25 cellular contexts compared by ENCODE assay signal in genomic region chr2:74558284-74559230, GRCh38. TPM values are rescaled to one million over a fixed set of nuclear protein-coding genes. Genes with fewer than 3 reads are reported as not detected.
A peak's percentile ranks its signal among the peaks of the same experiment; 100 is the strongest.
DNase-seq lines count a peak whose midpoint lies in the region; ATAC-seq, FAIRE-seq and TF ChIP-seq lines count a peak whose summit lies in the region.
"Had no signal": no experiment of that assay in that cellular context is flagged by ENCODE, and none has a peak within 500 bp of the region (broad histone marks: within the 10 kb centered on the region; RNA-seq: fewer than 3 reads in every experiment).

No MANE protein-coding gene starts in this region.

- H3K9me3 ChIP-seq in HepG2 (ENCODE audit: low read length), result no peaks in the 10 kb centered on the region
- H3K9me3 ChIP-seq in right lobe of liver, result no peaks in the 10 kb centered on the region
- no peaks in the 10 kb centered on the region for H3K9me3 ChIP-seq in PC-3 (ENCODE audit: low read length)
- H3K9me3 ChIP-seq in mucosa of descending colon, result no peaks in the 10 kb centered on the region
- H3K9me3 ChIP-seq: HAP-1, heart right ventricle, psoas muscle had no signal

- H3K4me1 ChIP-seq in HepG2 (ENCODE audit: insufficient read depth, low read length) (peaks cover 32% of the 10 kb centered on the region), right lobe of liver (no peaks in the 10 kb centered on the region), PC-3 (ENCODE audit: insufficient read depth, low read length) (peaks cover 9% of the 10 kb centered on the region), mucosa of descending colon (ENCODE audit: low read depth) (peaks cover 24% of the 10 kb centered on the region)

- H3K27ac ChIP-seq in HepG2 (ENCODE audit: extremely low read length, insufficient read depth, low read length), result no peak overlapping the region
- no peak overlapping the region for H3K27ac ChIP-seq in right lobe of liver
- H3K27ac ChIP-seq in PC-3 (ENCODE audit: low read length), result no peak overlapping the region
- H3K27ac ChIP-seq: heart right ventricle, psoas muscle had no signal

- no peaks in the 10 kb centered on the region for H3K9me2 ChIP-seq in PC-3 (replicated peaks; ENCODE audit: low read length)

- peak; percentile 48 for FAIRE-seq in HepG2 (lab: Jason Lieb, UNC)
- FAIRE-seq: GM18507, urothelium cell line had no signal

- TF ChIP-seq RAD21 in HepG2 (CRISPR knock-in tag; IDR thresholded peaks at IDR 0.05), result no peak

- no peak overlapping the region; the same call in 1 of the 2 replicates for H3K4me2 ChIP-seq in HepG2 (ENCODE audit: low read depth, low read length)
- no peak overlapping the region for H3K4me2 ChIP-seq in PC-3 (ENCODE audit: low read length)

- DNase-seq in HepG2 (ENCODE audit: low spot score) (no peak), right lobe of liver (no peak), PC-3 (peak; percentile 14), mucosa of descending colon (no peak), dedifferentiated amniotic fluid mesenchymal stem cell (ENCODE audit: extremely low spot score) (no peak), amygdala (lab: John Stamatoyannopoulos, UW) (no peak)
- DNase-seq: activated CD4-positive, alpha-beta memory T cell treated with anti-CD3 and anti-CD28 coated beads for 36 hours; activated naive CD8-positive, alpha-beta T cell treated with anti-CD3 and anti-CD28 coated beads, Interleukin-2, amount 10 ng/mL, durations not matched to agents 7 days and 5 days; CD4-positive, alpha-beta memory T cell; heart right ventricle; mammary epithelial cell; NCI-H2081 treated with DMSO at 0.1 percent for 48 hours; NCI-H510A; NK-92 treated with Interleukin-12 subunit alpha and Interleukin-12 subunit beta, amount 100 ng/mL, for 24 hours; psoas muscle; SHP77 treated with DMSO at 0.1 percent for 48 hours; substantia nigra had no signal

- POLR2A ChIA-PET in HepG2 (lab: Yijun Ruan, JAX) (interaction anchor here (1.8 kb wide), 1 partner anchor 32 kb away, joined by 6 read pairs; the partner anchor contains the start of gene DQX1), PC-3 (lab: Charles Lee; ENCODE audit: unreplicated experiment) (interaction anchor here (0.6 kb wide), 2 partner anchors 32 to 303 kb away, joined by 3 to 5 read pairs; no protein-coding TSS in a partner anchor)

- H2AFZ ChIP-seq in HepG2 (ENCODE audit: low read length), result no peak overlapping the region
- no peak overlapping the region for H2AFZ ChIP-seq in PC-3 (ENCODE audit: low read length)

- no peak overlapping the region for H3K4me3 ChIP-seq in HepG2 (replicated peaks in 1 of 3; ENCODE audit: insufficient read depth in 1 of 3, low read depth in 2 of 3, low read length in 3 of 3)
- H3K4me3 ChIP-seq in right lobe of liver, result no peak overlapping the region
- H3K4me3 ChIP-seq in PC-3 (ENCODE audit: low read length), result no peak overlapping the region
- no peak overlapping the region for H3K4me3 ChIP-seq in mucosa of descending colon
- H3K4me3 ChIP-seq: HAP-1, heart right ventricle, psoas muscle had no signal

- H3K9ac ChIP-seq in HepG2 (ENCODE audit: insufficient read depth, low read depth, low read length) (no peak overlapping the region), PC-3 (ENCODE audit: low read length) (no peak overlapping the region)

- BruUV-seq in HepG2 (replicated peaks; lab: Mats Ljungman, UMichigan), result no TSS peak
- BruUV-seq in PC-3 (replicated peaks; lab: Mats Ljungman, UMichigan), result no TSS peak

- no peak for TF ChIP-seq EP300 in HepG2 (IDR thresholded peaks at IDR 0.05; ENCODE audit: low read depth in 2 of 2, low read length in 2 of 2)
- no peak for TF ChIP-seq EP300 in HepG2 (CRISPR knock-in tag; IDR thresholded peaks at IDR 0.05; ENCODE audit: borderline replicate concordance)

- intact Hi-C loops in HepG2 (cut with micrococcal nuclease; ENCODE audit: unreplicated experiment) (no loop called here), right lobe of liver (cut with DNase I) (no loop called here), PC-3 (cut with micrococcal nuclease) (no loop called here), mucosa of descending colon (cut with DNase I, micrococcal nuclease) (no loop called here)

- no peaks in the 10 kb centered on the region for H3F3A ChIP-seq in PC-3 (ENCODE audit: low read length, unreplicated experiment)

- H3K79me2 ChIP-seq in HepG2 (ENCODE audit: insufficient read depth, low read length), result no peaks in the 10 kb centered on the region
- H3K79me2 ChIP-seq in PC-3 (ENCODE audit: low read length), result no peaks in the 10 kb centered on the region

- WGBS in HepG2 (ENCODE audit: low lambda C conversion rate), result 10% methylated on average over 7 of the region's 7 CpGs
- WGBS in right lobe of liver (ENCODE audit: insufficient coverage, low coverage, low lambda C conversion rate, missing lambda C conversion rate), result 63% methylated on average over 4 of the region's 7 CpGs

- TF ChIP-seq CTCF in HepG2 (CRISPR knock-in tag; IDR thresholded peaks at IDR 0.05) (no peak), right lobe of liver (IDR thresholded peaks at IDR 0.05) (no peak), PC-3 (conservative IDR thresholded peaks at IDR 0.05; ENCODE audit: low read depth, low read length) (no peak), mucosa of descending colon (IDR thresholded peaks at IDR 0.05) (no peak)

- TF ChIP-seq POLR2A in HepG2 (IDR thresholded peaks at IDR 0.05; ENCODE audit: insufficient read depth in 1 of 2, low read depth in 2 of 2, low read length in 2 of 2) (no peak), right lobe of liver (IDR thresholded peaks at IDR 0.05) (no peak)

- in situ Hi-C loops in HepG2 (cut with HindIII; ENCODE audit: extremely low pct_ligation_motif_present, low pct_unique_long_range_greater_than_20kb), result no loop called here

- H3K36me3 ChIP-seq in HepG2 (replicated peaks in 1 of 2; ENCODE audit: control insufficient read depth in 1 of 2, insufficient read depth in 2 of 2, low read length in 2 of 2) (no peaks in the 10 kb centered on the region), right lobe of liver (no peaks in the 10 kb centered on the region), PC-3 (ENCODE audit: low read depth, low read length) (no peaks in the 10 kb centered on the region), mucosa of descending colon (ENCODE audit: low read depth) (no peaks in the 10 kb centered on the region)

- H4K20me1 ChIP-seq in HepG2 (ENCODE audit: insufficient read depth, low read length) (no peaks in the 10 kb centered on the region), PC-3 (ENCODE audit: low read length) (no peaks in the 10 kb centered on the region)

- no peak for ATAC-seq in HepG2
- no peak for ATAC-seq in right lobe of liver
- ATAC-seq in PC-3, result peak; percentile 12; the same call in 1 of the 2 replicates
- peak; percentile 4 for ATAC-seq in mucosa of descending colon
- ATAC-seq in GM19351 (IDR thresholded peaks at IDR 0.05; ENCODE audit: unreplicated experiment), result no peak
- ATAC-seq in HG02798 (IDR thresholded peaks at IDR 0.05; ENCODE audit: poor library complexity, unreplicated experiment), result no peak
- ATAC-seq: activated CD4-positive, CD25-positive, alpha-beta regulatory T cell treated with anti-CD3 and anti-CD28 coated beads, Interleukin-2, amount 50 U/mL, for 24 hours; heart right ventricle; psoas muscle had no signal

- H3K27me3 ChIP-seq in HepG2 (ENCODE audit: control insufficient read depth in 1 of 2, insufficient read depth in 2 of 2, low read length in 2 of 2) (peaks cover 6 to 49% of the 10 kb centered on the region in 2 experiments; a peak in 4 of 5 replicates), right lobe of liver (no peaks in the 10 kb centered on the region), PC-3 (ENCODE audit: low read length) (no peaks in the 10 kb centered on the region)

- CTCF ChIA-PET in HepG2 (lab: Yijun Ruan, JAX; ENCODE audit: low intra/inter-chr PET ratio, low total read pairs) (no interaction called here), PC-3 (lab: Charles Lee) (no interaction called here)

RNA-seq across cellular contexts. Expression of gene DOK1, which starts 4.0 kb away (rescaled TPM):
- 0.53 and 0.66 TPM in 2 replicates for total RNA-seq in HepG2 (2016; rRNA removed; fragmentation: Illumina TruSeq; extraction: Trizol)
- 0.20 and 0.26 TPM in 2 replicates for total RNA-seq in HepG2 (2016; cell fraction: cytosol; rRNA removed; fragmentation: Illumina TruSeq; extraction: Trizol; ENCODE audit: low read depth)
- 0.73 and 0.74 TPM in 2 replicates for total RNA-seq in HepG2 (2016; cell fraction: insoluble cytoplasmic fraction; rRNA removed; fragmentation: Illumina TruSeq; extraction: Trizol)
- total RNA-seq in HepG2 (2016; cell fraction: membrane; rRNA removed; fragmentation: Illumina TruSeq; extraction: Trizol), result 0.46 and 0.79 TPM in 2 replicates
- 0.34 and 0.87 TPM in 2 replicates for total RNA-seq in HepG2 (2016; cell fraction: nucleus; rRNA removed; fragmentation: Illumina TruSeq; extraction: Trizol)
- 0.74 and 0.84 TPM in 2 replicates for polyA plus RNA-seq in HepG2 (2011; rRNA removed)
- polyA plus RNA-seq in HepG2 (2011; cell fraction: cytosol; rRNA removed), result 0.74 and 0.95 TPM in 2 replicates
- polyA plus RNA-seq in HepG2 (2011; cell fraction: nucleus; rRNA removed), result 0.97 and 1.7 TPM in 2 replicates
- 1.3 and 1.6 TPM in 2 replicates for polyA plus RNA-seq in HepG2 (2012)
- polyA plus RNA-seq in HepG2 (2016; cell fraction: cytosol; fragmentation: Illumina TruSeq; extraction: Trizol; ENCODE audit: low read depth), result 0.22 and 0.43 TPM in 2 replicates
- polyA plus RNA-seq in HepG2 (2016; cell fraction: insoluble cytoplasmic fraction; fragmentation: Illumina TruSeq; extraction: Trizol; ENCODE audit: low read depth), result 0.35 and 0.96 TPM in 2 replicates
- 0.50 and 0.79 TPM in 2 replicates for polyA plus RNA-seq in HepG2 (2016; cell fraction: membrane; fragmentation: Illumina TruSeq; extraction: Trizol; ENCODE audit: low read depth)
- polyA plus RNA-seq in HepG2 (2016; cell fraction: nucleus; fragmentation: Illumina TruSeq; extraction: Trizol; ENCODE audit: insufficient read depth, low read depth), result 0.36 and 0.63 TPM in 2 replicates
- polyA minus RNA-seq in HepG2 (2011; rRNA and poly(A)+ RNA removed; ENCODE audit: low replicate concordance), result 1.5 and 3.0 TPM in 2 replicates
- polyA minus RNA-seq in HepG2 (2011; cell fraction: cytosol; rRNA and poly(A)+ RNA removed), result 0.40 and 0.62 TPM in 2 replicates
- 0.64 and 1.4 TPM in 2 replicates for polyA minus RNA-seq in HepG2 (2011; cell fraction: nucleus; rRNA and poly(A)+ RNA removed)
- 1 to 10 TPM; 1.9 to 3.7 (median 3.2) TPM for total RNA-seq in right lobe of liver
- 4.7 and 6.0 TPM in 2 replicates for total RNA-seq in PC-3 (2014; rRNA removed)
- total RNA-seq in mucosa of descending colon, result 10 to 100 TPM; 16.5 to 18.9 (median 18.5) TPM

RNA-seq across cellular contexts. Expression of gene LOXL3, which starts 4.8 kb away (rescaled TPM):
- 0.39 and 0.55 TPM in 2 replicates for total RNA-seq in HepG2 (2016; rRNA removed; fragmentation: Illumina TruSeq; extraction: Trizol)
- not detected in 2 replicates for total RNA-seq in HepG2 (2016; cell fraction: cytosol; rRNA removed; fragmentation: Illumina TruSeq; extraction: Trizol; ENCODE audit: low read depth)
- 0.36 and 0.82 TPM in 2 replicates for total RNA-seq in HepG2 (2016; cell fraction: insoluble cytoplasmic fraction; rRNA removed; fragmentation: Illumina TruSeq; extraction: Trizol)
- 0.09 and 0.10 TPM in 2 replicates for total RNA-seq in HepG2 (2016; cell fraction: membrane; rRNA removed; fragmentation: Illumina TruSeq; extraction: Trizol)
- 0.60 and 0.84 TPM in 2 replicates for total RNA-seq in HepG2 (2016; cell fraction: nucleus; rRNA removed; fragmentation: Illumina TruSeq; extraction: Trizol)
- polyA plus RNA-seq in HepG2 (2011; rRNA removed), result 6.5 and 7.2 TPM in 2 replicates
- 6.0 and 6.6 TPM in 2 replicates for polyA plus RNA-seq in HepG2 (2011; cell fraction: cytosol; rRNA removed)
- 9.6 and 11.7 TPM in 2 replicates for polyA plus RNA-seq in HepG2 (2011; cell fraction: nucleus; rRNA removed)
- 4.3 and 13.1 TPM in 2 replicates for polyA plus RNA-seq in HepG2 (2012)
- polyA plus RNA-seq in HepG2 (2016; cell fraction: cytosol; fragmentation: Illumina TruSeq; extraction: Trizol; ENCODE audit: low read depth), result 0.19 TPM in 1 of 2 replicates, not detected in the other
- 0.13 and 0.20 TPM in 2 replicates for polyA plus RNA-seq in HepG2 (2016; cell fraction: insoluble cytoplasmic fraction; fragmentation: Illumina TruSeq; extraction: Trizol; ENCODE audit: low read depth)
- polyA plus RNA-seq in HepG2 (2016; cell fraction: membrane; fragmentation: Illumina TruSeq; extraction: Trizol; ENCODE audit: low read depth), result 0.07 and 0.14 TPM in 2 replicates
- polyA plus RNA-seq in HepG2 (2016; cell fraction: nucleus; fragmentation: Illumina TruSeq; extraction: Trizol; ENCODE audit: insufficient read depth, low read depth), result 1.2 and 1.6 TPM in 2 replicates
- 0.72 and 6.0 TPM in 2 replicates for polyA minus RNA-seq in HepG2 (2011; rRNA and poly(A)+ RNA removed; ENCODE audit: low replicate concordance)
- polyA minus RNA-seq in HepG2 (2011; cell fraction: cytosol; rRNA and poly(A)+ RNA removed), result 1.9 and 5.7 TPM in 2 replicates
- 4.0 TPM in 2 replicates for polyA minus RNA-seq in HepG2 (2011; cell fraction: nucleus; rRNA and poly(A)+ RNA removed)
- total RNA-seq in right lobe of liver, result 1 to 10 TPM in 5 of 6 experiments, under 1 TPM in 1; 0.92 to 3.3 (median 1.8) TPM
- total RNA-seq in PC-3 (2014; rRNA removed), result 5.8 and 12.4 TPM in 2 replicates
- total RNA-seq in mucosa of descending colon, result 1 to 10 TPM; 2.2 to 6.9 (median 4.4) TPM
- polyA plus RNA-seq: CD4-positive, alpha-beta memory T cell had no signal

RNA-seq across cellular contexts. Expression of gene HTRA2, which starts 28.8 kb away (rescaled TPM):
- total RNA-seq in HepG2 (2016; rRNA removed; fragmentation: Illumina TruSeq; extraction: Trizol) (37.0 and 47.7 TPM in 2 replicates), right lobe of liver (10 to 100 TPM; 12.3 to 20.3 (median 15.2) TPM), PC-3 (2014; rRNA removed) (71.8 and 77.5 TPM in 2 replicates), mucosa of descending colon (10 to 100 TPM; 22.2 to 37.1 (median 23.3) TPM)
- 13.0 and 16.0 TPM in 2 replicates for total RNA-seq in HepG2 (2016; cell fraction: cytosol; rRNA removed; fragmentation: Illumina TruSeq; extraction: Trizol; ENCODE audit: low read depth)
- 32.1 and 51.7 TPM in 2 replicates for total RNA-seq in HepG2 (2016; cell fraction: insoluble cytoplasmic fraction; rRNA removed; fragmentation: Illumina TruSeq; extraction: Trizol)
- total RNA-seq in HepG2 (2016; cell fraction: membrane; rRNA removed; fragmentation: Illumina TruSeq; extraction: Trizol), result 24.9 and 25.2 TPM in 2 replicates
- 34.3 and 38.8 TPM in 2 replicates for total RNA-seq in HepG2 (2016; cell fraction: nucleus; rRNA removed; fragmentation: Illumina TruSeq; extraction: Trizol)
- polyA plus RNA-seq in HepG2 (2011; rRNA removed), result 50.3 and 56.1 TPM in 2 replicates
- 53.8 and 61.4 TPM in 2 replicates for polyA plus RNA-seq in HepG2 (2011; cell fraction: cytosol; rRNA removed)
- 92.9 and 109 TPM in 2 replicates for polyA plus RNA-seq in HepG2 (2011; cell fraction: nucleus; rRNA removed)
- polyA plus RNA-seq in HepG2 (2012), result 40.6 and 45.3 TPM in 2 replicates
- polyA plus RNA-seq in HepG2 (2016; cell fraction: cytosol; fragmentation: Illumina TruSeq; extraction: Trizol; ENCODE audit: low read depth), result 12.6 and 14.4 TPM in 2 replicates
- 35.6 and 37.4 TPM in 2 replicates for polyA plus RNA-seq in HepG2 (2016; cell fraction: insoluble cytoplasmic fraction; fragmentation: Illumina TruSeq; extraction: Trizol; ENCODE audit: low read depth)
- polyA plus RNA-seq in HepG2 (2016; cell fraction: membrane; fragmentation: Illumina TruSeq; extraction: Trizol; ENCODE audit: low read depth), result 20.3 and 20.9 TPM in 2 replicates
- polyA plus RNA-seq in HepG2 (2016; cell fraction: nucleus; fragmentation: Illumina TruSeq; extraction: Trizol; ENCODE audit: insufficient read depth, low read depth), result 59.5 and 59.8 TPM in 2 replicates
- 72.4 and 106 TPM in 2 replicates for polyA minus RNA-seq in HepG2 (2011; rRNA and poly(A)+ RNA removed; ENCODE audit: low replicate concordance)
- polyA minus RNA-seq in HepG2 (2011; cell fraction: cytosol; rRNA and poly(A)+ RNA removed), result 20.8 and 28.5 TPM in 2 replicates
- polyA minus RNA-seq in HepG2 (2011; cell fraction: nucleus; rRNA and poly(A)+ RNA removed), result 35.9 and 51.6 TPM in 2 replicates

RNA-seq across cellular contexts. Expression of gene AUP1, which starts 29.1 kb away (rescaled TPM):
- total RNA-seq in HepG2 (2016; rRNA removed; fragmentation: Illumina TruSeq; extraction: Trizol) (67.0 and 174 TPM in 2 replicates), right lobe of liver (100 to 1,000 TPM in 1 of 6 experiments, 10 to 100 TPM in 5; 64.6 to 109 (median 80.4) TPM), PC-3 (2014; rRNA removed) (218 and 233 TPM in 2 replicates), mucosa of descending colon (100 to 1,000 TPM; 108 to 179 (median 129) TPM)
- 95.5 and 114 TPM in 2 replicates for total RNA-seq in HepG2 (2016; cell fraction: cytosol; rRNA removed; fragmentation: Illumina TruSeq; extraction: Trizol; ENCODE audit: low read depth)
- 65.6 and 181 TPM in 2 replicates for total RNA-seq in HepG2 (2016; cell fraction: insoluble cytoplasmic fraction; rRNA removed; fragmentation: Illumina TruSeq; extraction: Trizol)
- 120 and 144 TPM in 2 replicates for total RNA-seq in HepG2 (2016; cell fraction: membrane; rRNA removed; fragmentation: Illumina TruSeq; extraction: Trizol)
- total RNA-seq in HepG2 (2016; cell fraction: nucleus; rRNA removed; fragmentation: Illumina TruSeq; extraction: Trizol), result 197 and 227 TPM in 2 replicates
- 267 and 291 TPM in 2 replicates for polyA plus RNA-seq in HepG2 (2011; rRNA removed)
- polyA plus RNA-seq in HepG2 (2011; cell fraction: cytosol; rRNA removed), result 214 and 249 TPM in 2 replicates
- polyA plus RNA-seq in HepG2 (2011; cell fraction: nucleus; rRNA removed), result 1,050 and 1,263 TPM in 2 replicates
- 138 and 140 TPM in 2 replicates for polyA plus RNA-seq in HepG2 (2012)
- 118 and 134 TPM in 2 replicates for polyA plus RNA-seq in HepG2 (2016; cell fraction: cytosol; fragmentation: Illumina TruSeq; extraction: Trizol; ENCODE audit: low read depth)
- polyA plus RNA-seq in HepG2 (2016; cell fraction: insoluble cytoplasmic fraction; fragmentation: Illumina TruSeq; extraction: Trizol; ENCODE audit: low read depth), result 70.3 and 84.7 TPM in 2 replicates
- 127 and 139 TPM in 2 replicates for polyA plus RNA-seq in HepG2 (2016; cell fraction: membrane; fragmentation: Illumina TruSeq; extraction: Trizol; ENCODE audit: low read depth)
- 543 and 555 TPM in 2 replicates for polyA plus RNA-seq in HepG2 (2016; cell fraction: nucleus; fragmentation: Illumina TruSeq; extraction: Trizol; ENCODE audit: insufficient read depth, low read depth)
- polyA minus RNA-seq in HepG2 (2011; rRNA and poly(A)+ RNA removed; ENCODE audit: low replicate concordance), result 211 and 273 TPM in 2 replicates
- polyA minus RNA-seq in HepG2 (2011; cell fraction: cytosol; rRNA and poly(A)+ RNA removed), result 79.8 and 82.9 TPM in 2 replicates
- 199 and 204 TPM in 2 replicates for polyA minus RNA-seq in HepG2 (2011; cell fraction: nucleus; rRNA and poly(A)+ RNA removed)

RNA-seq across cellular contexts. Expression of gene DQX1, which starts 32.5 kb away (rescaled TPM):
- total RNA-seq in HepG2 (2016; rRNA removed; fragmentation: Illumina TruSeq; extraction: Trizol), result 23.9 and 27.6 TPM in 2 replicates
- 2.6 and 3.3 TPM in 2 replicates for total RNA-seq in HepG2 (2016; cell fraction: cytosol; rRNA removed; fragmentation: Illumina TruSeq; extraction: Trizol; ENCODE audit: low read depth)
- 22.2 and 26.8 TPM in 2 replicates for total RNA-seq in HepG2 (2016; cell fraction: insoluble cytoplasmic fraction; rRNA removed; fragmentation: Illumina TruSeq; extraction: Trizol)
- 5.5 and 6.0 TPM in 2 replicates for total RNA-seq in HepG2 (2016; cell fraction: membrane; rRNA removed; fragmentation: Illumina TruSeq; extraction: Trizol)
- 33.6 and 38.9 TPM in 2 replicates for total RNA-seq in HepG2 (2016; cell fraction: nucleus; rRNA removed; fragmentation: Illumina TruSeq; extraction: Trizol)
- 72.9 and 89.8 TPM in 2 replicates for polyA plus RNA-seq in HepG2 (2011; rRNA removed)
- polyA plus RNA-seq in HepG2 (2011; cell fraction: cytosol; rRNA removed), result 26.2 and 34.1 TPM in 2 replicates
- polyA plus RNA-seq in HepG2 (2011; cell fraction: nucleus; rRNA removed), result 328 and 444 TPM in 2 replicates
- polyA plus RNA-seq in HepG2 (2012), result 18.7 and 45.3 TPM in 2 replicates
- 1.8 and 2.4 TPM in 2 replicates for polyA plus RNA-seq in HepG2 (2016; cell fraction: cytosol; fragmentation: Illumina TruSeq; extraction: Trizol; ENCODE audit: low read depth)
- polyA plus RNA-seq in HepG2 (2016; cell fraction: insoluble cytoplasmic fraction; fragmentation: Illumina TruSeq; extraction: Trizol; ENCODE audit: low read depth), result 24.5 and 26.6 TPM in 2 replicates
- 3.1 and 3.3 TPM in 2 replicates for polyA plus RNA-seq in HepG2 (2016; cell fraction: membrane; fragmentation: Illumina TruSeq; extraction: Trizol; ENCODE audit: low read depth)
- polyA plus RNA-seq in HepG2 (2016; cell fraction: nucleus; fragmentation: Illumina TruSeq; extraction: Trizol; ENCODE audit: insufficient read depth, low read depth), result 74.4 and 79.7 TPM in 2 replicates
- 0.37 and 58.7 TPM in 2 replicates for polyA minus RNA-seq in HepG2 (2011; rRNA and poly(A)+ RNA removed; ENCODE audit: low replicate concordance)
- 15.7 and 18.8 TPM in 2 replicates for polyA minus RNA-seq in HepG2 (2011; cell fraction: cytosol; rRNA and poly(A)+ RNA removed)
- 68.4 and 72.2 TPM in 2 replicates for polyA minus RNA-seq in HepG2 (2011; cell fraction: nucleus; rRNA and poly(A)+ RNA removed)
- total RNA-seq in right lobe of liver, result not detected
- 0.07 and 0.63 TPM in 2 replicates for total RNA-seq in PC-3 (2014; rRNA removed)
- total RNA-seq in mucosa of descending colon, result 10 to 100 TPM; 17.9 to 58.3 (median 22.2) TPM
- total RNA-seq: M059J, psoas muscle, skeletal muscle tissue had no signal
- polyA plus RNA-seq: CD4-positive, alpha-beta memory T cell had no signal

Comparison
In these comparisons a context has a peak if more than half of its experiments do, and no peak if none do; other contexts are left out.
1. ATAC-seq: peak in PC-3 (single experiment) and mucosa of descending colon (single experiment); none in HepG2 (single experiment), right lobe of liver (0 of 4), GM19351 (single experiment) and HG02798 (single experiment).